In the genomic region with DNA sequence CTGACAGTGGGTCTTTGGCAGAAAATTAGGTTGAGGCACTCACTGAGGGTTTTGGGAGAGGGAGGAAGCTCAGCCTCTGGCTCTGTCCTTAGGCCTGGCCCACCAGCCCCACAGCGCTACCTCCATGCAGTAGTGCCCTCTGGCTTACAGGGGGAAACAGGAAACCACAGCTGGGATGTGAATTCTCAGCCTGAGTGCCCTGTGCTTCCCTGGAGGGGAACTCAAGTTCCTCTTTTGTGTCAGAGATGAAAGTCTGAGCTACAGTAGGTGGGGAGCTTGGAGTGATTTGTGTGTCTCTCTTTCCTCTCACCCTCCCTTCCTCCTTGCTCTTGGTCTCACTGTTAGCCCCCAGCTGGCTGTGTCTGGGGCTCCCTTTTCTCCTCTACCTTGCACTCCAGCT, we compare ENCODE assay signal across 1 cellular context.
TF ChIP-seq lines count a peak whose summit lies in the region.

No MANE protein-coding gene starts in this region.

TF ChIP-seq in A549, 52 proteins besides CTCF, POLR2A, EP300 and RAD21 (continued from another document):
- TF ChIP-seq, protein P1, sequence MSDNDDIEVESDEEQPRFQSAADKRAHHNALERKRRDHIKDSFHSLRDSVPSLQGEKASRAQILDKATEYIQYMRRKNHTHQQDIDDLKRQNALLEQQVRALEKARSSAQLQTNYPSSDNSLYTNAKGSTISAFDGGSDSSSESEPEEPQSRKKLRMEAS (IDR thresholded peaks at IDR 0.05), result no peak
- no peak for TF ChIP-seq HOXA7 (CRISPR knock-in tag; IDR thresholded peaks at IDR 0.05)
- no peak for TF ChIP-seq ZNF302 (CRISPR knock-in tag; IDR thresholded peaks at IDR 0.05)
- TF ChIP-seq CHD4 (IDR thresholded peaks at IDR 0.05; ENCODE audit: borderline replicate concordance), result no peak
- TF ChIP-seq CBX8 (IDR thresholded peaks at IDR 0.05), result no peak
- no peak for TF ChIP-seq NFE2L2 (conservative IDR thresholded peaks at IDR 0.05; ENCODE audit: low read length)
- no peak for TF ChIP-seq SMC3 (IDR thresholded peaks at IDR 0.05)
- TF ChIP-seq, protein P2, sequence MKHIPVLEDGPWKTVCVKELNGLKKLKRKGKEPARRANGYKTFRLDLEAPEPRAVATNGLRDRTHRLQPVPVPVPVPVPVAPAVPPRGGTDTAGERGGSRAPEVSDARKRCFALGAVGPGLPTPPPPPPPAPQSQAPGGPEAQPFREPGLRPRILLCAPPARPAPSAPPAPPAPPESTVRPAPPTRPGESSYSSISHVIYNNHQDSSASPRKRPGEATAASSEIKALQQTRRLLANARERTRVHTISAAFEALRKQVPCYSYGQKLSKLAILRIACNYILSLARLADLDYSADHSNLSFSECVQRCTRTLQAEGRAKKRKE (CRISPR knock-in tag; IDR thresholded peaks at IDR 0.05; ENCODE audit: low read depth), result no peak
- TF ChIP-seq ZSCAN20 (CRISPR knock-in tag; IDR thresholded peaks at IDR 0.05), result no peak
